ENCODE assay signal across 9 cellular contexts in the genomic region with DNA sequence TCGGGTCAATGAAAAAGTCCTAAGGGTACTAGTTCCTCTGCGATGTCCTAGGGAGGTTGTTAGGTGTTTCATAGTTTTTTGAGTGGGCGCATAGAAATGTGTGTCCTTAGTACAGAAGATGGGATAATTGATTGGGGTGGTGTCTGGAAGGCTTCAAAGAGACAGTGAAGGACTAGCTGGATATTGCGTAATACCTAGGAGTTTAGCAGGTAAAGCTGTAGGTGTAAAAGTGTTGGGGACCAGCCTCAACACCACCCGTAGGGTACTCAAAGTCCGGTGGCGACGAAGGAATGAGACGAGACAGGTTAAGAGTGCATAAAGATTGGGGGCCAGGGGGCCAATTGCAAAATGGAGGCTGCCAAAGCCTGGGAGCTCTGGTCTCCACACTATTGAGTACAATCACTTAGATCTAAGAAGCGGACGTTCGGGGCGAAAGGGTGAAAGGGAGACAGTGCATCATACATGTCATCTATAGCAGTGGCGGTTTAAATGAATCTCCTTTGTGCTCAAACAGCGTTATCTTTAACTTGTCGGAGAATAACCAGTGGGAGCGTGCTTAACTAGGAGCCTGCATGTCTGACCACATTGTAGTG. TPM values are rescaled to one million over a fixed set of nuclear protein-coding genes. Genes with fewer than 3 reads are reported as not detected.
DNase-seq lines count a peak whose midpoint lies in the region; ATAC-seq and TF ChIP-seq lines count a peak whose summit lies in the region.
"Had no signal": no experiment of that assay in that cellular context is flagged by ENCODE, and none has a peak within 500 bp of the region (broad histone marks: within the 10 kb centered on the region; RNA-seq: fewer than 3 reads in every experiment).

No MANE protein-coding gene starts in this region.

- peak overlapping the region; percentile 95 for H3K4me3 Mint-ChIP-seq in activated CD4-positive, alpha-beta memory T cell treated with anti-CD3 and anti-CD28 coated beads for 36 hours

- DNase-seq in HT-29 (ENCODE audit: low spot score): peak; percentile 10
- no peak for DNase-seq in activated CD4-positive, alpha-beta memory T cell treated with anti-CD3 and anti-CD28 coated beads for 36 hours
- no peak for DNase-seq in iPS DF 6.9 (ENCODE audit: low read depth, low spot score)
- no peak for DNase-seq in spleen
- no peak for DNase-seq in NCI-H2081 treated with DMSO at 0.1 percent for 48 hours (lab: John Stamatoyannopoulos, UW)
- DNase-seq in NCI-H1694 treated with DMSO at 0.1 percent for 48 hours (lab: John Stamatoyannopoulos, UW): no peak
- no peak for DNase-seq in activated CD4-positive, alpha-beta T cell treated with anti-CD3 and anti-CD28 coated beads, Interleukin-2, amount 50 U/mL, for 48 hours
- DNase-seq: stimulated activated naive CD4-positive, alpha-beta T cell had no signal

- H3K9me3 Mint-ChIP-seq in activated CD4-positive, alpha-beta memory T cell treated with anti-CD3 and anti-CD28 coated beads for 36 hours: no peaks in the 10 kb centered on the region

- CTCF ChIA-PET in activated CD4-positive, alpha-beta memory T cell treated with anti-CD3 and anti-CD28 coated beads for 36 hours (lab: Charles Lee): interaction anchor here (2.5 kb wide), 1 partner anchor 13 kb away, joined by 11 read pairs; no protein-coding TSS in a partner anchor

- TF ChIP-seq POLR2A in spleen (IDR thresholded peaks at IDR 0.05): no peak

- WGBS in iPS DF 6.9 (ENCODE audit: insufficient coverage, insufficient read length): no CpG with 5 or more reads among the region's 17 CpGs
- 60 to 73% (median 65%) methylated on average over 17 of the region's 17 CpGs for WGBS in spleen, 5 donors

- POLR2A ChIA-PET in activated CD4-positive, alpha-beta memory T cell treated with anti-CD3 and anti-CD28 coated beads for 36 hours (lab: Charles Lee): interaction anchor here (1.9 to 2.5 kb wide), 2 partner anchors 13 to 22 kb away, joined by 12 to 21 read pairs; no protein-coding TSS in a partner anchor

- peak overlapping the region; percentile 35 for H3K27ac Mint-ChIP-seq in activated CD4-positive, alpha-beta memory T cell treated with anti-CD3 and anti-CD28 coated beads for 36 hours

- H3K27ac ChIP-seq in iPS DF 6.9 (ENCODE audit: low read length) (no peak overlapping the region), spleen (peak overlapping the region in 2 of 8 donors; percentile 92 to 98)

- H3K27me3 ChIP-seq in iPS DF 6.9 (ENCODE audit: control insufficient read depth, insufficient read depth, low read length) (no peaks in the 10 kb centered on the region), spleen (replicated peaks in 1 of 7) (no peaks in the 10 kb centered on the region)

- H3K4me1 Mint-ChIP-seq in activated CD4-positive, alpha-beta memory T cell treated with anti-CD3 and anti-CD28 coated beads for 36 hours (ENCODE audit: low read depth): peaks cover 66% of the 10 kb centered on the region

- peaks cover 16% of the 10 kb centered on the region for H3K36me3 Mint-ChIP-seq in activated CD4-positive, alpha-beta memory T cell treated with anti-CD3 and anti-CD28 coated beads for 36 hours

- H3K4me3 ChIP-seq in iPS DF 6.9 (ENCODE audit: low read length): peak overlapping the region; percentile 95; the same call in 1 of the 2 replicates
- H3K4me3 ChIP-seq in spleen: peak overlapping the region; percentile 97 to 100 (median 100)

- H3K36me3 ChIP-seq in iPS DF 6.9 (ENCODE audit: control insufficient read depth, insufficient read depth, low read length) (0 out of 2 replicates have a peak, but pooled peaks cover 2% of the 10 kb centered on the region), spleen (peaks cover 0 to 17% (median 1%) of the 10 kb centered on the region in 6 donors)

- no peak for TF ChIP-seq CTCF in spleen (IDR thresholded peaks at IDR 0.05 in 8 of 11, conservative IDR thresholded peaks at IDR 0.05 in 3 of 11)

- H3K9me3 ChIP-seq in iPS DF 6.9 (ENCODE audit: control insufficient read depth, insufficient read depth, low read length) (no peaks in the 10 kb centered on the region), spleen (peaks cover 0 to 8% (median 0%) of the 10 kb centered on the region in 8 donors)

- no peak for ATAC-seq in GM18870 (IDR thresholded peaks at IDR 0.05; ENCODE audit: unreplicated experiment)

- no peaks in the 10 kb centered on the region for H3K4me1 ChIP-seq in iPS DF 6.9 (ENCODE audit: control insufficient read depth, insufficient read depth, low read length)
- H3K4me1 ChIP-seq in spleen: peaks cover 25 to 78% (median 55%) of the 10 kb centered on the region in 6 donors

- H3K27me3 Mint-ChIP-seq in activated CD4-positive, alpha-beta memory T cell treated with anti-CD3 and anti-CD28 coated beads for 36 hours: no peaks in the 10 kb centered on the region

- intact Hi-C loops in activated CD4-positive, alpha-beta memory T cell treated with anti-CD3 and anti-CD28 coated beads for 36 hours (cut with micrococcal nuclease): loop anchor here (5.0 kb wide), 1 partner anchor 614 kb away; no protein-coding TSS in a partner anchor
- intact Hi-C loops in spleen (cut with DNase I; ENCODE audit: low total_unique reads): no loop called here

RNA-seq across cellular contexts. Expression of a gene that starts 1.0 kb away (rescaled TPM):
- total RNA-seq in HT-29 (2014; rRNA removed; shearing (Covaris generic)): 26.8 and 34.0 TPM in 2 replicates
- 10 to 100 TPM; 24.1 to 29.2 TPM for total RNA-seq in activated CD4-positive, alpha-beta memory T cell treated with anti-CD3 and anti-CD28 coated beads for 36 hours
- 10 to 100 TPM; 18.9 to 28.3 (median 25.2) TPM for total RNA-seq in spleen
- polyA plus RNA-seq in spleen: 1 to 10 TPM; 5.7 to 8.0 (median 5.9) TPM

RNA-seq across cellular contexts. Expression of a gene that starts 1.1 kb away (rescaled TPM):
- total RNA-seq in HT-29 (2014; rRNA removed; shearing (Covaris generic)): 7.5 and 9.7 TPM in 2 replicates
- total RNA-seq in activated CD4-positive, alpha-beta memory T cell treated with anti-CD3 and anti-CD28 coated beads for 36 hours: 10 to 100 TPM; 42.3 to 45.8 TPM
- 10 to 100 TPM; 16.1 to 26.5 (median 21.7) TPM for total RNA-seq in spleen
- 10 to 100 TPM; 11.3 to 16.1 (median 15.0) TPM for polyA plus RNA-seq in spleen
